In the genomic region with DNA sequence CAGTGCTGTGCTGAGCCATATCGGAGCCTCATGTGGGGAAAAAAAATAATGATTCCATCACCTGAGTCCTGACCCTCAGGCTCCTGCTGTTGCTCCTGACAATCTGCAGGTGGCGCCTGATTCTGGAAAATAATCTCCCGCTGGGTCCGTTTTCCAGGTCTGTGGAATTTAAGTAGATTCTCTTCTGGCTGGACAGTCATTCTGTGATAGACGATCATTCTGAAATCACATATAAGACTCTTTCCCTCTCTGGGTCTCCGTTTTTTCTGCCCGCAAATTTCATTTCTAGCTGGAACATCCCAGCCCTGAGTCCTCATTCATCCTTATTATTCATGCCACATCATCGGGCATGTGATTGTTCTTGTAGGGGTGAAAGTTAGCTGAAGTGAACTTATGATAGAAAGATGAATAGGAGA, we compare ENCODE assay signal across 9 cellular contexts. TPM values are rescaled to one million over a fixed set of nuclear protein-coding genes. Genes with fewer than 3 reads are reported as not detected.
A peak's percentile ranks its signal among the peaks of the same experiment; 100 is the strongest.
DNase-seq lines count a peak whose midpoint lies in the region; ATAC-seq, FAIRE-seq and TF ChIP-seq lines count a peak whose summit lies in the region.
"Had no signal": no experiment of that assay in that cellular context is flagged by ENCODE, and none has a peak within 500 bp of the region (broad histone marks: within the 10 kb centered on the region; RNA-seq: fewer than 3 reads in every experiment).

No MANE protein-coding gene starts in this region.

- H2AFZ ChIP-seq in HepG2 (ENCODE audit: low read length), result no peak overlapping the region

- H3K9me3 ChIP-seq in MG63 (no peaks in the 10 kb centered on the region), HepG2 (ENCODE audit: low read length) (no peaks in the 10 kb centered on the region), tibial nerve (no peaks in the 10 kb centered on the region)
- H3K9me3 ChIP-seq: BLaER1 had no signal

- H3K4me1 ChIP-seq in HepG2 (ENCODE audit: insufficient read depth, low read length) (peaks cover 10% of the 10 kb centered on the region; the same call in 1 of the 2 replicates), tibial nerve (peaks cover 0 to 14% (median 0%) of the 10 kb centered on the region in 4 donors)
- H3K4me1 ChIP-seq: BLaER1 had no signal

- no peak overlapping the region for H3K27ac ChIP-seq in HepG2 (ENCODE audit: extremely low read length, insufficient read depth, low read length)
- H3K27ac ChIP-seq in tibial nerve, result no peak overlapping the region
- H3K27ac ChIP-seq: BLaER1 had no signal

- peak; percentile 72 for FAIRE-seq in HepG2 (lab: Jason Lieb, UNC)

- H3K36me3 ChIP-seq in MG63 (no peaks in the 10 kb centered on the region), HepG2 (replicated peaks in 1 of 2; ENCODE audit: control insufficient read depth in 1 of 2, insufficient read depth in 2 of 2, low read length in 2 of 2) (no peaks in the 10 kb centered on the region), tibial nerve (no peaks in the 10 kb centered on the region)
- H3K36me3 ChIP-seq: BLaER1 had no signal

- H4K20me1 ChIP-seq in HepG2 (ENCODE audit: insufficient read depth, low read length), result no peaks in the 10 kb centered on the region
- H4K20me1 ChIP-seq: BLaER1 had no signal

- TF ChIP-seq POLR2A in HepG2 (IDR thresholded peaks at IDR 0.05; ENCODE audit: insufficient read depth in 1 of 2, low read depth in 2 of 2, low read length in 2 of 2) (no peak), tibial nerve (IDR thresholded peaks at IDR 0.05) (no peak)

- H3K9ac ChIP-seq in HepG2 (ENCODE audit: insufficient read depth, low read depth, low read length), result no peak overlapping the region
- H3K9ac ChIP-seq: BLaER1 had no signal

- ATAC-seq in HepG2 (peak; percentile 65), HG02571 (IDR thresholded peaks at IDR 0.05; ENCODE audit: unreplicated experiment) (no peak)

- WGBS in HepG2 (ENCODE audit: low lambda C conversion rate), result 1% methylated on average over 8 of the region's 8 CpGs
- 6 to 7% methylated on average over 8 of the region's 8 CpGs for WGBS in tibial nerve, 2 donors

- H3K79me2 ChIP-seq in HepG2 (ENCODE audit: insufficient read depth, low read length), result no peaks in the 10 kb centered on the region

- no TSS peak for BruUV-seq in HepG2 (replicated peaks; lab: Mats Ljungman, UMichigan)

- no peak overlapping the region for H3K4me2 ChIP-seq in HepG2 (ENCODE audit: low read depth, low read length)
- H3K4me2 ChIP-seq: BLaER1 had no signal

- DNase-seq in NCI-H1436 (lab: John Stamatoyannopoulos, UW) (peak; percentile 40), NCI-H1436 treated with DMSO at 0.1 percent for 48 hours (lab: John Stamatoyannopoulos, UW) (no peak), MG63 (peak; percentile 57), SHP77 treated with DMSO at 0.1 percent for 48 hours (lab: John Stamatoyannopoulos, UW) (peak; percentile 54), choroid plexus epithelial cell (ENCODE audit: low read depth) (peak; percentile 80), HepG2 (ENCODE audit: low spot score) (peak; percentile 70), tibial nerve (ENCODE audit: low spot score in 2 of 2) (peak; percentile 53 to 73)

- in situ Hi-C loops in HepG2 (cut with HindIII; ENCODE audit: extremely low pct_ligation_motif_present, low pct_unique_long_range_greater_than_20kb), result loop anchor here (5.0 kb wide), 1 partner anchor 88 kb away; no protein-coding TSS in a partner anchor

- TF ChIP-seq RAD21 in HepG2 (CRISPR knock-in tag; IDR thresholded peaks at IDR 0.05), result peak; percentile 80; the same call in 1 of the 2 replicates

- H3K27me3 ChIP-seq in MG63, result no peaks in the 10 kb centered on the region
- no peaks in the 10 kb centered on the region; a peak in 1 of 5 replicates for H3K27me3 ChIP-seq in HepG2 (ENCODE audit: control insufficient read depth in 1 of 2, insufficient read depth in 2 of 2, low read length in 2 of 2)
- H3K27me3 ChIP-seq in tibial nerve, result no peaks in the 10 kb centered on the region
- H3K27me3 ChIP-seq: BLaER1 had no signal

- TF ChIP-seq EP300 in HepG2 (IDR thresholded peaks at IDR 0.05; ENCODE audit: low read depth in 2 of 2, low read length in 2 of 2) (no peak), HepG2 (CRISPR knock-in tag; IDR thresholded peaks at IDR 0.05; ENCODE audit: borderline replicate concordance) (no peak), tibial nerve (IDR thresholded peaks at IDR 0.05) (peak in 1 of 2 donors; percentile 65)

- POLR2A ChIA-PET in HepG2 (lab: Yijun Ruan, JAX), result interaction anchor here (1.4 kb wide), 1 partner anchor 145 kb away, joined by 7 read pairs; a partner anchor contains a TSS

- H3K4me3 ChIP-seq in MG63 (no peak overlapping the region), choroid plexus epithelial cell (ENCODE audit: low read depth, low read length) (no peak overlapping the region), HepG2 (replicated peaks in 1 of 3; ENCODE audit: insufficient read depth in 1 of 3, low read depth in 2 of 3, low read length in 3 of 3) (no peak overlapping the region), tibial nerve (no peak overlapping the region)
- H3K4me3 ChIP-seq: BLaER1 had no signal

- intact Hi-C loops in HepG2 (cut with micrococcal nuclease; ENCODE audit: unreplicated experiment), result loop anchor here (1.0 to 5.0 kb wide), 3 partner anchors 144 to 331 kb away; a partner anchor contains a TSS

- TF ChIP-seq CTCF in choroid plexus epithelial cell (conservative IDR thresholded peaks at IDR 0.05; ENCODE audit: low read depth, low read length) (peak; percentile 96), HepG2 (CRISPR knock-in tag; IDR thresholded peaks at IDR 0.05) (peak; percentile 84), tibial nerve (IDR thresholded peaks at IDR 0.05) (peak; percentile 93 to 96 (median 94))

- CTCF ChIA-PET in HepG2 (lab: Yijun Ruan, JAX; ENCODE audit: low intra/inter-chr PET ratio, low total read pairs), result interaction anchor here (1.0 to 2.1 kb wide), 8 partner anchors 24 to 331 kb away, joined by 3 to 33 read pairs (median 4); a partner anchor contains a TSS

TF ChIP-seq in HepG2, 621 proteins besides CTCF, POLR2A, EP300 and RAD21 (continues in another document):
- no peak for TF ChIP-seq NCOR1 (IDR thresholded peaks at IDR 0.05; ENCODE audit: borderline replicate concordance, low read length)
- TF ChIP-seq SRF (IDR thresholded peaks at IDR 0.05; ENCODE audit: low read depth, low read length), result no peak
- peak; percentile 29 for TF ChIP-seq TEAD3 (CRISPR knock-in tag; optimal IDR thresholded peaks at IDR 0.05; ENCODE audit: borderline replicate concordance)
- peak; percentile 36; the same call in 1 of the 2 replicates for TF ChIP-seq SAP130 (CRISPR knock-in tag; IDR thresholded peaks at IDR 0.05; ENCODE audit: low read depth)
- no peak for TF ChIP-seq IKZF4 (CRISPR knock-in tag; IDR thresholded peaks at IDR 0.05; ENCODE audit: borderline replicate concordance, low read depth, not compliant biosample characterization)
- TF ChIP-seq ZNF446 (CRISPR knock-in tag; IDR thresholded peaks at IDR 0.05), result no peak
- TF ChIP-seq POLR2AphosphoS5 (IDR thresholded peaks at IDR 0.05; ENCODE audit: low read depth, low read length), result no peak

RNA-seq across cellular contexts. Expression of a gene that starts 22.1 kb away (rescaled TPM):
- 0.36 and 87.7 TPM in 2 replicates for total RNA-seq in MG63 (2014; rRNA removed; shearing (Covaris generic); ENCODE audit: low replicate concordance)
- 2.9 and 4.4 TPM in 2 replicates for total RNA-seq in HepG2 (2016; rRNA removed; fragmentation: Illumina TruSeq; extraction: Trizol)
- total RNA-seq in HepG2 (2016; cell fraction: cytosol; rRNA removed; fragmentation: Illumina TruSeq; extraction: Trizol; ENCODE audit: low read depth), result 2.6 and 3.0 TPM in 2 replicates
- 2.7 and 5.6 TPM in 2 replicates for total RNA-seq in HepG2 (2016; cell fraction: insoluble cytoplasmic fraction; rRNA removed; fragmentation: Illumina TruSeq; extraction: Trizol)
- 3.8 and 5.2 TPM in 2 replicates for total RNA-seq in HepG2 (2016; cell fraction: membrane; rRNA removed; fragmentation: Illumina TruSeq; extraction: Trizol)
- 2.6 and 3.7 TPM in 2 replicates for total RNA-seq in HepG2 (2016; cell fraction: nucleus; rRNA removed; fragmentation: Illumina TruSeq; extraction: Trizol)
- 2.9 and 4.1 TPM in 2 replicates for polyA plus RNA-seq in HepG2 (2011; rRNA removed)
- polyA plus RNA-seq in HepG2 (2011; cell fraction: cytosol; rRNA removed), result 2.4 and 5.1 TPM in 2 replicates
- 6.7 and 8.1 TPM in 2 replicates for polyA plus RNA-seq in HepG2 (2011; cell fraction: nucleus; rRNA removed)
- 5.9 and 8.8 TPM in 2 replicates for polyA plus RNA-seq in HepG2 (2012)
- 5.5 and 6.6 TPM in 2 replicates for polyA plus RNA-seq in HepG2 (2016; cell fraction: cytosol; fragmentation: Illumina TruSeq; extraction: Trizol; ENCODE audit: low read depth)
- 5.6 and 8.0 TPM in 2 replicates for polyA plus RNA-seq in HepG2 (2016; cell fraction: insoluble cytoplasmic fraction; fragmentation: Illumina TruSeq; extraction: Trizol; ENCODE audit: low read depth)
- 6.0 and 6.1 TPM in 2 replicates for polyA plus RNA-seq in HepG2 (2016; cell fraction: membrane; fragmentation: Illumina TruSeq; extraction: Trizol; ENCODE audit: low read depth)
- 8.0 and 9.7 TPM in 2 replicates for polyA plus RNA-seq in HepG2 (2016; cell fraction: nucleus; fragmentation: Illumina TruSeq; extraction: Trizol; ENCODE audit: insufficient read depth, low read depth)
- polyA minus RNA-seq in HepG2 (2011; rRNA and poly(A)+ RNA removed; ENCODE audit: low replicate concordance), result 3.4 and 23.2 TPM in 2 replicates
- 4.3 and 8.2 TPM in 2 replicates for polyA minus RNA-seq in HepG2 (2011; cell fraction: cytosol; rRNA and poly(A)+ RNA removed)
- polyA minus RNA-seq in HepG2 (2011; cell fraction: nucleus; rRNA and poly(A)+ RNA removed), result 3.6 and 7.6 TPM in 2 replicates
- 100 to 1,000 TPM in 3 of 4 donors, 10 to 100 TPM in 1; 96.3 to 142 (median 105) TPM for total RNA-seq in tibial nerve
